Comparison of ENCODE assay signal across 2 cellular contexts in the genomic region with DNA sequence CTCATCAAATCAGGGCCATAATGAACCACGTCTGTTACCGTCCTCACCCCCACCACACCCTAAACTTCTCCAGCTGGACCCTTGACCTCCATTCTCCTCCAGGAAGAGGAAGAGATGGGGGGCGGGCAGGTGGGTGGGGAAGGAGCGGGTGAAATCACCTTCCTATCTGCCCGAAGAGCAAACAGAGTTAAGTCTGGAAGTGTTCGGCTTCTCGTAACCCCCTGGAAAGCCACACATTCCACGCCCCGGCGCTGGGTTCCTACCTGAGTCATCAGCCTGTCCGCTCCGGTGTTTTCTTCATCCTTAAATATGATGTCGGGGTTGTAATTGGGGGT.
TF ChIP-seq lines count a peak whose summit lies in the region.

No MANE protein-coding gene starts in this region.

TF ChIP-seq in A549, 52 proteins besides CTCF, POLR2A, EP300 and RAD21:
- TF ChIP-seq, protein P1, sequence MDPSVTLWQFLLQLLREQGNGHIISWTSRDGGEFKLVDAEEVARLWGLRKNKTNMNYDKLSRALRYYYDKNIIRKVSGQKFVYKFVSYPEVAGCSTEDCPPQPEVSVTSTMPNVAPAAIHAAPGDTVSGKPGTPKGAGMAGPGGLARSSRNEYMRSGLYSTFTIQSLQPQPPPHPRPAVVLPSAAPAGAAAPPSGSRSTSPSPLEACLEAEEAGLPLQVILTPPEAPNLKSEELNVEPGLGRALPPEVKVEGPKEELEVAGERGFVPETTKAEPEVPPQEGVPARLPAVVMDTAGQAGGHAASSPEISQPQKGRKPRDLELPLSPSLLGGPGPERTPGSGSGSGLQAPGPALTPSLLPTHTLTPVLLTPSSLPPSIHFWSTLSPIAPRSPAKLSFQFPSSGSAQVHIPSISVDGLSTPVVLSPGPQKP (IDR thresholded peaks at IDR 0.05; ENCODE audit: low read depth, low read length), result no peak
- TF ChIP-seq BHLHE40 (IDR thresholded peaks at IDR 0.05; ENCODE audit: low read depth, low read length), result no peak
- TF ChIP-seq, protein P2, sequence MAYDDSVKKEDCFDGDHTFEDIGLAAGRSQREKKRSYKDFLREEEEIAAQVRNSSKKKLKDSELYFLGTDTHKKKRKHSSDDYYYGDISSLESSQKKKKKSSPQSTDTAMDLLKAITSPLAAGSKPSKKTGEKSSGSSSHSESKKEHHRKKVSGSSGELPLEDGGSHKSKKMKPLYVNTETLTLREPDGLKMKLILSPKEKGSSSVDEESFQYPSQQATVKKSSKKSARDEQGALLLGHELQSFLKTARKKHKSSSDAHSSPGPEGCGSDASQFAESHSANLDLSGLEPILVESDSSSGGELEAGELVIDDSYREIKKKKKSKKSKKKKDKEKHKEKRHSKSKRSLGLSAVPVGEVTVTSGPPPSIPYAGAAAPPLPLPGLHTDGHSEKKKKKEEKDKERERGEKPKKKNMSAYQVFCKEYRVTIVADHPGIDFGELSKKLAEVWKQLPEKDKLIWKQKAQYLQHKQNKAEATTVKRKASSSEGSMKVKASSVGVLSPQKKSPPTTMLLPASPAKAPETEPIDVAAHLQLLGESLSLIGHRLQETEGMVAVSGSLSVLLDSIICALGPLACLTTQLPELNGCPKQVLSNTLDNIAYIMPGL (CRISPR knock-in tag; IDR thresholded peaks at IDR 0.05; ENCODE audit: borderline replicate concordance), result no peak
- TF ChIP-seq, protein P3, sequence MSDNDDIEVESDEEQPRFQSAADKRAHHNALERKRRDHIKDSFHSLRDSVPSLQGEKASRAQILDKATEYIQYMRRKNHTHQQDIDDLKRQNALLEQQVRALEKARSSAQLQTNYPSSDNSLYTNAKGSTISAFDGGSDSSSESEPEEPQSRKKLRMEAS (IDR thresholded peaks at IDR 0.05), result no peak

TF ChIP-seq in IMR-90, 13 proteins besides CTCF, POLR2A, EP300 and RAD21:
- TF ChIP-seq MAZ (IDR thresholded peaks at IDR 0.05; ENCODE audit: borderline replicate concordance, low read depth, low read length) (no peak), FOS (IDR thresholded peaks at IDR 0.05; ENCODE audit: low read depth, low read length) (no peak), CHD1 (IDR thresholded peaks at IDR 0.05; ENCODE audit: low read depth, low read length) (no peak), MXI1 (IDR thresholded peaks at IDR 0.05; ENCODE audit: borderline replicate concordance, low read depth, low read length) (no peak), CEBPB (IDR thresholded peaks at IDR 0.05; ENCODE audit: low read depth, low read length) (no peak), SMC3 (IDR thresholded peaks at IDR 0.05; ENCODE audit: low read depth, low read length) (no peak), NFE2L2 (IDR thresholded peaks at IDR 0.05; ENCODE audit: low read depth, low read length) (no peak), RFX5 (IDR thresholded peaks at IDR 0.05; ENCODE audit: low read depth, low read length) (no peak), MAFK (IDR thresholded peaks at IDR 0.05; ENCODE audit: low read depth, low read length) (no peak), BHLHE40 (IDR thresholded peaks at IDR 0.05; ENCODE audit: low read depth, low read length) (no peak), RCOR1 (IDR thresholded peaks at IDR 0.05; ENCODE audit: insufficient replicate concordance, low read length) (no peak)
- TF ChIP-seq, protein P1 (IDR thresholded peaks at IDR 0.05; ENCODE audit: borderline replicate concordance, low read depth, low read length), result no peak
- TF ChIP-seq, protein P4, sequence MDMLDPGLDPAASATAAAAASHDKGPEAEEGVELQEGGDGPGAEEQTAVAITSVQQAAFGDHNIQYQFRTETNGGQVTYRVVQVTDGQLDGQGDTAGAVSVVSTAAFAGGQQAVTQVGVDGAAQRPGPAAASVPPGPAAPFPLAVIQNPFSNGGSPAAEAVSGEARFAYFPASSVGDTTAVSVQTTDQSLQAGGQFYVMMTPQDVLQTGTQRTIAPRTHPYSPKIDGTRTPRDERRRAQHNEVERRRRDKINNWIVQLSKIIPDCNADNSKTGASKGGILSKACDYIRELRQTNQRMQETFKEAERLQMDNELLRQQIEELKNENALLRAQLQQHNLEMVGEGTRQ (IDR thresholded peaks at IDR 0.05; ENCODE audit: low read depth, low read length), result no peak
